Comparison of ENCODE assay signal across 9 cellular contexts in genomic region chrX:110146521-110146920, GRCh38.
DNase-seq lines count a peak whose midpoint lies in the region; ATAC-seq, FAIRE-seq and TF ChIP-seq lines count a peak whose summit lies in the region.
"Had no signal": no experiment of that assay in that cellular context is flagged by ENCODE, and none has a peak within 500 bp of the region (broad histone marks: within the 10 kb centered on the region; RNA-seq: fewer than 3 reads in every experiment).

No MANE protein-coding gene starts in this region.

- no peak overlapping the region for H3K4me3 Mint-ChIP-seq in CD4-positive, alpha-beta T cell
- H3K4me3 Mint-ChIP-seq: T-helper 1 cell treated with Interleukin-12 subunit alpha and Interleukin-12 subunit beta and Interleukin-4 antibody, amounts not matched to agents 30 μg/mL and 1 μg/mL, for 36 hours had no signal

- peaks cover 30% of the 10 kb centered on the region for H3K36me3 Mint-ChIP-seq in CD4-positive, alpha-beta T cell (ENCODE audit: low read depth)

- H3K4me1 Mint-ChIP-seq in CD4-positive, alpha-beta T cell (ENCODE audit: low read depth), result peaks cover 5% of the 10 kb centered on the region

- TF ChIP-seq CTCF in CD4-positive, alpha-beta T cell (IDR thresholded peaks at IDR 0.05), result peak; percentile 51
- TF ChIP-seq CTCF in bronchial epithelial cell (IDR thresholded peaks at IDR 0.05; ENCODE audit: insufficient read depth, low read length, severe bottlenecking), result peak; percentile 54
- peak; percentile 46 to 58 (median 56) for TF ChIP-seq CTCF in uterus (IDR thresholded peaks at IDR 0.05)

- no peak overlapping the region for H3K27ac ChIP-seq in CD4-positive, alpha-beta T cell (ENCODE audit: low read depth, low read length)
- H3K27ac ChIP-seq in uterus, result peak overlapping the region in 1 of 2 donors; percentile 18

- no peaks in the 10 kb centered on the region for H3K27me3 ChIP-seq in CD4-positive, alpha-beta T cell (ENCODE audit: control insufficient read depth, insufficient read depth, low read length)
- H3K27me3 ChIP-seq in bronchial epithelial cell (ENCODE audit: control insufficient read depth, insufficient read depth, low read length) (no peaks in the 10 kb centered on the region), uterus (no peaks in the 10 kb centered on the region)

- H3K27ac Mint-ChIP-seq in CD4-positive, alpha-beta T cell, result no peak overlapping the region
- H3K27ac Mint-ChIP-seq: T-helper 1 cell treated with Interleukin-12 subunit alpha and Interleukin-12 subunit beta and Interleukin-4 antibody, amounts not matched to agents 30 μg/mL and 1 μg/mL, for 36 hours had no signal

- DNase-seq in CD4-positive, alpha-beta T cell, result peak in 2 of 10 experiments; percentile 1 to 14
- DNase-seq in GM18507 (ENCODE audit: extremely low spot score, insufficient read length, low read depth) (peak; percentile 17), RKO (ENCODE audit: low spot score) (peak; percentile 58), bronchial epithelial cell (ENCODE audit: low read depth) (peak; percentile 40), left lobe of liver (ENCODE audit: low spot score) (peak; percentile 44), uterus (peak; percentile 18 to 51), KG1 (lab: John Stamatoyannopoulos, UW) (no peak)

- no peaks in the 10 kb centered on the region for H3K36me3 ChIP-seq in bronchial epithelial cell (ENCODE audit: control insufficient read depth, insufficient read depth, low read length)
- H3K36me3 ChIP-seq in uterus, result no peaks in the 10 kb centered on the region

- FAIRE-seq in GM18507 (lab: Jason Lieb, UNC) (peak; percentile 87), bronchial epithelial cell (lab: Jason Lieb, UNC) (no peak)

- CTCF ChIA-PET in CD4-positive, alpha-beta T cell (lab: Charles Lee), result interaction anchor here (0.7 to 1.7 kb wide), 11 partner anchors 11 to 609 kb away, joined by 3 to 10 read pairs (median 3); no protein-coding TSS in a partner anchor

- no peaks in the 10 kb centered on the region for H3K27me3 Mint-ChIP-seq in CD4-positive, alpha-beta T cell

- ATAC-seq in CD4-positive, alpha-beta T cell (ENCODE audit: poor library complexity), result peak; percentile 58
- peak; percentile 62 for ATAC-seq in HG03280 (IDR thresholded peaks at IDR 0.05; ENCODE audit: unreplicated experiment)
- ATAC-seq in left lobe of liver, result peak; percentile 94

- POLR2A ChIA-PET in CD4-positive, alpha-beta T cell (lab: Charles Lee), result interaction anchor here (1.1 kb wide), 1 partner anchor 144 kb away, joined by 3 read pairs; the partner anchor contains the start of gene TMEM164

- intact Hi-C loops in CD4-positive, alpha-beta T cell (cut with DNase I, micrococcal nuclease), result loop anchor here (2.0 to 5.0 kb wide), 2 partner anchors 234 to 266 kb away; no protein-coding TSS in a partner anchor
- intact Hi-C loops in uterus (cut with DNase I; ENCODE audit: low total_unique reads), result no loop called here

- H3K9me3 ChIP-seq in CD4-positive, alpha-beta T cell (ENCODE audit: control insufficient read depth, low read length), result no peaks in the 10 kb centered on the region
- H3K9me3 ChIP-seq in uterus, result no peaks in the 10 kb centered on the region

- H3K4me1 ChIP-seq in uterus, result no peaks in the 10 kb centered on the region

- H3K4me3 ChIP-seq in bronchial epithelial cell (ENCODE audit: low read depth, low read length) (no peak overlapping the region), uterus (no peak overlapping the region)

- no peaks in the 10 kb centered on the region for H3K9me3 Mint-ChIP-seq in CD4-positive, alpha-beta T cell
- H3K9me3 Mint-ChIP-seq: T-helper 1 cell treated with Interleukin-12 subunit alpha and Interleukin-12 subunit beta and Interleukin-4 antibody, amounts not matched to agents 30 μg/mL and 1 μg/mL, for 36 hours had no signal

- no peak for TF ChIP-seq POLR2A in uterus (IDR thresholded peaks at IDR 0.05)
